9 cellular contexts compared by ENCODE assay signal in genomic region chr6:27297857-27298730, GRCh38. TPM values are rescaled to one million over a fixed set of nuclear protein-coding genes. Genes with fewer than 3 reads are reported as not detected.
DNase-seq lines count a peak whose midpoint lies in the region; ATAC-seq, FAIRE-seq and TF ChIP-seq lines count a peak whose summit lies in the region.
"Had no signal": no experiment of that assay in that cellular context is flagged by ENCODE, and none has a peak within 500 bp of the region (broad histone marks: within the 10 kb centered on the region; RNA-seq: fewer than 3 reads in every experiment).

No MANE protein-coding gene starts in this region.

- CTCF ChIA-PET in HepG2 (lab: Yijun Ruan, JAX; ENCODE audit: low intra/inter-chr PET ratio, low total read pairs), result no interaction called here
- CTCF ChIA-PET in endothelial cell of umbilical vein (lab: Charles Lee), result interaction anchor here (0.6 to 1.0 kb wide), 2 partner anchors 70 to 151 kb away, joined by 3 read pairs; a partner anchor contains a TSS

- peaks cover 0 to 8% of the 10 kb centered on the region in 2 donors for H3K36me3 Mint-ChIP-seq in stimulated activated naive B cell treated with anti-CD40 and anti-IgM and Interleukin-4, amounts not matched to agents 10 μg/mL and 1 μg/mL and 100 μg/mL, for 72 hours

- H3K27ac ChIP-seq in HepG2 (ENCODE audit: extremely low read length, insufficient read depth, low read length), result no peak overlapping the region
- no peak overlapping the region for H3K27ac ChIP-seq in right lobe of liver
- no peak overlapping the region for H3K27ac ChIP-seq in OCI-LY3 (ENCODE audit: low read length)
- no peak overlapping the region for H3K27ac ChIP-seq in endothelial cell of umbilical vein (ENCODE audit: insufficient read depth, low read depth, low read length)

- dilution Hi-C loops in endothelial cell of umbilical vein (cut with MboI; ENCODE audit: extremely low pct_ligation_motif_present, low sequenced_read_pairs), result no loop called here

- H4K20me1 ChIP-seq in HepG2 (ENCODE audit: insufficient read depth, low read length) (no peaks in the 10 kb centered on the region), OCI-LY3 (ENCODE audit: insufficient read depth, low read length) (no peaks in the 10 kb centered on the region), endothelial cell of umbilical vein (replicated peaks; ENCODE audit: control insufficient read depth, extremely low read depth, insufficient read depth, low read length) (no peaks in the 10 kb centered on the region)

- TF ChIP-seq RAD21 in HepG2 (CRISPR knock-in tag; IDR thresholded peaks at IDR 0.05), result no peak

- no peak for TF ChIP-seq CTCF in HepG2 (CRISPR knock-in tag; IDR thresholded peaks at IDR 0.05)
- no peak for TF ChIP-seq CTCF in right lobe of liver (IDR thresholded peaks at IDR 0.05)
- TF ChIP-seq CTCF in OCI-LY3 (IDR thresholded peaks at IDR 0.05; ENCODE audit: low read depth, low read length), result no peak
- TF ChIP-seq CTCF in endothelial cell of umbilical vein (IDR thresholded peaks at IDR 0.05; ENCODE audit: extremely low read depth in 1 of 2, insufficient read depth in 1 of 2, low read depth in 1 of 2, low read length in 2 of 2), result no peak

- no peaks in the 10 kb centered on the region for H3K9me3 ChIP-seq in HepG2 (ENCODE audit: low read length)
- no peaks in the 10 kb centered on the region for H3K9me3 ChIP-seq in right lobe of liver
- no peaks in the 10 kb centered on the region for H3K9me3 ChIP-seq in OCI-LY3 (ENCODE audit: insufficient read depth, low read length)
- H3K9me3 ChIP-seq in endothelial cell of umbilical vein (replicated peaks; ENCODE audit: control insufficient read depth, insufficient read depth, low read length), result no peaks in the 10 kb centered on the region

- peaks cover 55% of the 10 kb centered on the region for H3K4me1 ChIP-seq in HepG2 (ENCODE audit: insufficient read depth, low read length)
- H3K4me1 ChIP-seq in right lobe of liver, result no peaks in the 10 kb centered on the region
- H3K4me1 ChIP-seq in OCI-LY3 (ENCODE audit: low read length), result no peaks in the 10 kb centered on the region
- peaks cover 17% of the 10 kb centered on the region for H3K4me1 ChIP-seq in endothelial cell of umbilical vein (ENCODE audit: control insufficient read depth, extremely low read depth, insufficient read depth, low read length)

- peak overlapping the region; percentile 48 for H3K27ac Mint-ChIP-seq in stimulated activated naive B cell treated with anti-CD40 and anti-IgM and Interleukin-4, amounts not matched to agents 10 μg/mL and 1 μg/mL and 100 μg/mL, for 72 hours

- TF ChIP-seq EP300 in HepG2 (IDR thresholded peaks at IDR 0.05; ENCODE audit: low read depth in 2 of 2, low read length in 2 of 2), result no peak
- no peak for TF ChIP-seq EP300 in HepG2 (CRISPR knock-in tag; IDR thresholded peaks at IDR 0.05; ENCODE audit: borderline replicate concordance)

- H3K9ac ChIP-seq in HepG2 (ENCODE audit: insufficient read depth, low read depth, low read length) (no peak overlapping the region), OCI-LY3 (ENCODE audit: low read length) (no peak overlapping the region), endothelial cell of umbilical vein (replicated peaks; ENCODE audit: extremely low read depth, insufficient read depth, low read length) (no peak overlapping the region)

- H3K4me3 ChIP-seq in HepG2 (replicated peaks in 1 of 3; ENCODE audit: insufficient read depth in 1 of 3, low read depth in 2 of 3, low read length in 3 of 3), result peak overlapping the region in 2 of 3 experiments; percentile 15 to 63; a peak in 1 of 6 replicates
- H3K4me3 ChIP-seq in right lobe of liver, result no peak overlapping the region
- H3K4me3 ChIP-seq in OCI-LY3 (ENCODE audit: low read length), result no peak overlapping the region
- no peak overlapping the region for H3K4me3 ChIP-seq in endothelial cell of umbilical vein (replicated peaks in 1 of 3; ENCODE audit: insufficient read depth in 1 of 3, low read depth in 1 of 3, low read length in 3 of 3)

- no peaks in the 10 kb centered on the region for H3K9me1 ChIP-seq in endothelial cell of umbilical vein (replicated peaks; ENCODE audit: control insufficient read depth, extremely low read depth, insufficient read depth, low read length)

- BruUV-seq in HepG2 (replicated peaks; lab: Mats Ljungman, UMichigan), result no TSS peak
- BruUV-seq in endothelial cell of umbilical vein (replicated peaks; lab: Mats Ljungman, UMichigan), result no TSS peak

- H2AFZ ChIP-seq in HepG2 (ENCODE audit: low read length) (no peak overlapping the region), OCI-LY3 (ENCODE audit: low read depth, low read length) (no peak overlapping the region), endothelial cell of umbilical vein (ENCODE audit: low read depth, low read length) (no peak overlapping the region)

- H3K4me2 ChIP-seq in HepG2 (ENCODE audit: low read depth, low read length) (peak overlapping the region; percentile 94), OCI-LY3 (ENCODE audit: low read length) (0 out of 2 replicates have a peak overlapping the region, but pooled peaks have one; percentile 12), endothelial cell of umbilical vein (ENCODE audit: insufficient read depth, low read length) (peak overlapping the region; percentile 98)

- H3K27me3 ChIP-seq in HepG2 (ENCODE audit: control insufficient read depth in 1 of 2, insufficient read depth in 2 of 2, low read length in 2 of 2), result peaks cover 0 to 13% of the 10 kb centered on the region in 2 experiments; a peak in 1 of 5 replicates
- peaks cover 6 to 37% of the 10 kb centered on the region in 2 donors for H3K27me3 ChIP-seq in right lobe of liver
- no peaks in the 10 kb centered on the region for H3K27me3 ChIP-seq in OCI-LY3 (ENCODE audit: low read depth, low read length)
- peaks cover 5 to 11% of the 10 kb centered on the region in 2 experiments for H3K27me3 ChIP-seq in endothelial cell of umbilical vein (ENCODE audit: control insufficient read depth in 2 of 2, insufficient read depth in 2 of 2, low read length in 2 of 2)

- POLR2A ChIA-PET in HepG2 (lab: Yijun Ruan, JAX) (no interaction called here), endothelial cell of umbilical vein (lab: Charles Lee) (no interaction called here)

- peaks cover 68 to 89% of the 10 kb centered on the region in 2 donors for H3K27me3 Mint-ChIP-seq in stimulated activated naive B cell treated with anti-CD40 and anti-IgM and Interleukin-4, amounts not matched to agents 10 μg/mL and 1 μg/mL and 100 μg/mL, for 72 hours

- no peak overlapping the region for H3K4me3 Mint-ChIP-seq in stimulated activated naive B cell treated with anti-CD40 and anti-IgM and Interleukin-4, amounts not matched to agents 10 μg/mL and 1 μg/mL and 100 μg/mL, for 72 hours

- ATAC-seq in HepG2, result no peak
- no peak for ATAC-seq in right lobe of liver
- no peak for ATAC-seq in stimulated activated naive B cell treated with anti-CD40 and anti-IgM and Interleukin-4, amounts not matched to agents 10 μg/mL and 1 μg/mL and 100 μg/mL, for 72 hours (replicated peaks)
- ATAC-seq in GM21360 (IDR thresholded peaks at IDR 0.05; ENCODE audit: unreplicated experiment), result no peak
- ATAC-seq: Right ventricle myocardium inferior had no signal

- FAIRE-seq in HepG2 (lab: Jason Lieb, UNC) (no peak), endothelial cell of umbilical vein (lab: Jason Lieb, UNC) (no peak)

- H3K79me2 ChIP-seq in HepG2 (ENCODE audit: insufficient read depth, low read length) (no peaks in the 10 kb centered on the region), OCI-LY3 (ENCODE audit: low read length) (no peaks in the 10 kb centered on the region), endothelial cell of umbilical vein (ENCODE audit: control insufficient read depth, insufficient read depth, low read length) (no peaks in the 10 kb centered on the region)

- in situ Hi-C loops in HepG2 (cut with HindIII; ENCODE audit: extremely low pct_ligation_motif_present, low pct_unique_long_range_greater_than_20kb), result no loop called here

- peaks cover 0 to 4% of the 10 kb centered on the region in 2 donors for H3K4me1 Mint-ChIP-seq in stimulated activated naive B cell treated with anti-CD40 and anti-IgM and Interleukin-4, amounts not matched to agents 10 μg/mL and 1 μg/mL and 100 μg/mL, for 72 hours

- WGBS in HepG2 (ENCODE audit: low lambda C conversion rate), result 20% methylated on average over 22 of the region's 22 CpGs
- whole genome bisulfite sequencing in right lobe of liver (ENCODE audit: insufficient coverage, low coverage, low lambda C conversion rate, missing lambda C conversion rate), result 17% methylated on average over 22 of the region's 22 CpGs

- H3K36me3 ChIP-seq in HepG2 (replicated peaks in 1 of 2; ENCODE audit: control insufficient read depth in 1 of 2, insufficient read depth in 2 of 2, low read length in 2 of 2), result no peaks in the 10 kb centered on the region
- H3K36me3 ChIP-seq in right lobe of liver, result no peaks in the 10 kb centered on the region
- no peaks in the 10 kb centered on the region for H3K36me3 ChIP-seq in OCI-LY3 (replicated peaks; ENCODE audit: low read depth, low read length)
- H3K36me3 ChIP-seq in endothelial cell of umbilical vein (ENCODE audit: control insufficient read depth in 2 of 2, extremely low read depth in 1 of 2, insufficient read depth in 2 of 2, low read length in 2 of 2), result no peaks in the 10 kb centered on the region

- intact Hi-C loops in HepG2 (cut with micrococcal nuclease; ENCODE audit: unreplicated experiment), result loop anchor here (5.0 kb wide), 1 partner anchor 111 kb away; no protein-coding TSS in a partner anchor
- intact Hi-C loops in right lobe of liver (cut with DNase I), result no loop called here
- intact Hi-C loops in endothelial cell of umbilical vein (cut with micrococcal nuclease), result loop anchor here (5.0 to 10.0 kb wide), 5 partner anchors 111 to 457 kb away; no protein-coding TSS in a partner anchor

- peaks cover 12 to 23% of the 10 kb centered on the region in 2 donors for H3K9me3 Mint-ChIP-seq in stimulated activated naive B cell treated with anti-CD40 and anti-IgM and Interleukin-4, amounts not matched to agents 10 μg/mL and 1 μg/mL and 100 μg/mL, for 72 hours

- DNase-seq in HepG2 (ENCODE audit: low spot score), result peak; percentile 42
- DNase-seq in right lobe of liver, result no peak
- peak; percentile 37 for DNase-seq in endothelial cell of umbilical vein (ENCODE audit: low read depth, low spot score)
- no peak for DNase-seq in stimulated activated naive B cell treated with anti-CD40 and anti-IgM and Interleukin-4, amounts not matched to agents 10 μg/mL and 1 μg/mL and 100 μg/mL, for 72 hours
- no peak for DNase-seq in SIG-M5 (lab: John Stamatoyannopoulos, UW)
- DNase-seq in Kasumi-1 (lab: John Stamatoyannopoulos, UW), result no peak

- no peak for TF ChIP-seq POLR2A in HepG2 (IDR thresholded peaks at IDR 0.05; ENCODE audit: insufficient read depth in 1 of 2, low read depth in 2 of 2, low read length in 2 of 2)
- TF ChIP-seq POLR2A in right lobe of liver (IDR thresholded peaks at IDR 0.05), result no peak
- no peak for TF ChIP-seq POLR2A in endothelial cell of umbilical vein (IDR thresholded peaks at IDR 0.05; ENCODE audit: low read depth, low read length)

RNA-seq across cellular contexts. Expression of gene POM121L2, which starts 14.0 kb away (rescaled TPM):
- total RNA-seq in HepG2 (2016; rRNA removed; fragmentation: Illumina TruSeq; extraction: Trizol) (not detected in 2 replicates), right lobe of liver (not detected), endothelial cell of umbilical vein (not detected in 2 replicates)
- not detected in 2 replicates for total RNA-seq in HepG2 (2016; cell fraction: cytosol; rRNA removed; fragmentation: Illumina TruSeq; extraction: Trizol; ENCODE audit: low read depth)
- total RNA-seq in HepG2 (2016; cell fraction: insoluble cytoplasmic fraction; rRNA removed; fragmentation: Illumina TruSeq; extraction: Trizol), result not detected in 2 replicates
- not detected in 2 replicates for total RNA-seq in HepG2 (2016; cell fraction: membrane; rRNA removed; fragmentation: Illumina TruSeq; extraction: Trizol)
- not detected in 2 replicates for total RNA-seq in HepG2 (2016; cell fraction: nucleus; rRNA removed; fragmentation: Illumina TruSeq; extraction: Trizol)
- polyA plus RNA-seq in HepG2 (2011; rRNA removed) (0.01 TPM in 1 of 2 replicates, not detected in the other), endothelial cell of umbilical vein (not detected in 2 replicates)
- not detected in 2 replicates for polyA plus RNA-seq in HepG2 (2011; cell fraction: cytosol; rRNA removed)
- polyA plus RNA-seq in HepG2 (2011; cell fraction: nucleus; rRNA removed), result not detected in 2 replicates
- polyA plus RNA-seq in HepG2 (2012), result not detected in 2 replicates
- not detected in 2 replicates for polyA plus RNA-seq in HepG2 (2016; cell fraction: cytosol; fragmentation: Illumina TruSeq; extraction: Trizol; ENCODE audit: low read depth)
- not detected in 2 replicates for polyA plus RNA-seq in HepG2 (2016; cell fraction: insoluble cytoplasmic fraction; fragmentation: Illumina TruSeq; extraction: Trizol; ENCODE audit: low read depth)
- polyA plus RNA-seq in HepG2 (2016; cell fraction: membrane; fragmentation: Illumina TruSeq; extraction: Trizol; ENCODE audit: low read depth), result not detected in 2 replicates
- polyA plus RNA-seq in HepG2 (2016; cell fraction: nucleus; fragmentation: Illumina TruSeq; extraction: Trizol; ENCODE audit: insufficient read depth, low read depth), result not detected in 2 replicates
- not detected in 2 replicates for polyA minus RNA-seq in HepG2 (2011; rRNA and poly(A)+ RNA removed; ENCODE audit: low replicate concordance)
- not detected in 2 replicates for polyA minus RNA-seq in HepG2 (2011; cell fraction: cytosol; rRNA and poly(A)+ RNA removed)
- not detected in 2 replicates for polyA minus RNA-seq in HepG2 (2011; cell fraction: nucleus; rRNA and poly(A)+ RNA removed)
- not detected in 2 replicates for polyA plus RNA-seq in endothelial cell of umbilical vein (2011; cell fraction: cytosol; rRNA removed)
- not detected in 2 replicates for polyA plus RNA-seq in endothelial cell of umbilical vein (2011; cell fraction: nucleus; rRNA removed)
- polyA plus RNA-seq in endothelial cell of umbilical vein (2012), result not detected in 2 replicates
- polyA minus RNA-seq in endothelial cell of umbilical vein, result not detected in 2 replicates
- not detected for polyA minus RNA-seq in endothelial cell of umbilical vein (2011; cell fraction: cytosol; rRNA and poly(A)+ RNA removed)
- polyA minus RNA-seq in endothelial cell of umbilical vein (2011; cell fraction: nucleus; rRNA and poly(A)+ RNA removed), result not detected in 2 replicates
- total RNA-seq: Right ventricle myocardium inferior had no signal

RNA-seq across cellular contexts. Expression of gene PRSS16, which starts 50.6 kb away (rescaled TPM):
- total RNA-seq in HepG2 (2016; rRNA removed; fragmentation: Illumina TruSeq; extraction: Trizol) (not detected in 2 replicates), right lobe of liver (under 1 TPM in 2 of 6 experiments, not detected in 4; 0.29 to 0.37 TPM), endothelial cell of umbilical vein (not detected in 2 replicates)
- not detected in 2 replicates for total RNA-seq in HepG2 (2016; cell fraction: cytosol; rRNA removed; fragmentation: Illumina TruSeq; extraction: Trizol; ENCODE audit: low read depth)
- total RNA-seq in HepG2 (2016; cell fraction: insoluble cytoplasmic fraction; rRNA removed; fragmentation: Illumina TruSeq; extraction: Trizol), result not detected in 2 replicates
- total RNA-seq in HepG2 (2016; cell fraction: membrane; rRNA removed; fragmentation: Illumina TruSeq; extraction: Trizol), result not detected in 2 replicates
- not detected in 2 replicates for total RNA-seq in HepG2 (2016; cell fraction: nucleus; rRNA removed; fragmentation: Illumina TruSeq; extraction: Trizol)
- polyA plus RNA-seq in HepG2 (2011; rRNA removed) (not detected in 2 replicates), endothelial cell of umbilical vein (not detected in 2 replicates)
- not detected in 2 replicates for polyA plus RNA-seq in HepG2 (2011; cell fraction: cytosol; rRNA removed)
- not detected in 2 replicates for polyA plus RNA-seq in HepG2 (2011; cell fraction: nucleus; rRNA removed)
- polyA plus RNA-seq in HepG2 (2012), result not detected in 2 replicates
- not detected in 2 replicates for polyA plus RNA-seq in HepG2 (2016; cell fraction: cytosol; fragmentation: Illumina TruSeq; extraction: Trizol; ENCODE audit: low read depth)
- not detected in 2 replicates for polyA plus RNA-seq in HepG2 (2016; cell fraction: insoluble cytoplasmic fraction; fragmentation: Illumina TruSeq; extraction: Trizol; ENCODE audit: low read depth)
- polyA plus RNA-seq in HepG2 (2016; cell fraction: membrane; fragmentation: Illumina TruSeq; extraction: Trizol; ENCODE audit: low read depth), result not detected in 2 replicates
- not detected in 2 replicates for polyA plus RNA-seq in HepG2 (2016; cell fraction: nucleus; fragmentation: Illumina TruSeq; extraction: Trizol; ENCODE audit: insufficient read depth, low read depth)
- polyA minus RNA-seq in HepG2 (2011; rRNA and poly(A)+ RNA removed; ENCODE audit: low replicate concordance), result 0.26 and 1.4 TPM in 2 replicates
- not detected in 2 replicates for polyA minus RNA-seq in HepG2 (2011; cell fraction: cytosol; rRNA and poly(A)+ RNA removed)
- not detected in 2 replicates for polyA minus RNA-seq in HepG2 (2011; cell fraction: nucleus; rRNA and poly(A)+ RNA removed)
- polyA plus RNA-seq in endothelial cell of umbilical vein (2011; cell fraction: cytosol; rRNA removed), result not detected in 2 replicates
- 0.16 TPM in 1 of 2 replicates, not detected in the other for polyA plus RNA-seq in endothelial cell of umbilical vein (2011; cell fraction: nucleus; rRNA removed)
- polyA plus RNA-seq in endothelial cell of umbilical vein (2012), result not detected in 2 replicates
- polyA minus RNA-seq in endothelial cell of umbilical vein, result 1.3 TPM in 1 of 2 replicates, not detected in the other
- polyA minus RNA-seq in endothelial cell of umbilical vein (2011; cell fraction: cytosol; rRNA and poly(A)+ RNA removed), result 0.72 TPM
- not detected in 2 replicates for polyA minus RNA-seq in endothelial cell of umbilical vein (2011; cell fraction: nucleus; rRNA and poly(A)+ RNA removed)

Comparison
In these comparisons a context has a peak if more than half of its experiments do, and no peak if none do; other contexts are left out.
1. DNase-seq: peak in HepG2 (single experiment) and endothelial cell of umbilical vein (single experiment); none in right lobe of liver (0 of 3), stimulated activated naive B cell treated with anti-CD40 and anti-IgM and Interleukin-4, amounts not matched to agents 10 μg/mL and 1 μg/mL and 100 μg/mL, for 72 hours (single experiment), SIG-M5 (single experiment) and Kasumi-1 (0 of 2).
2. H3K4me3 ChIP-seq: peak in HepG2 (2 of 3); none in right lobe of liver (0 of 3), OCI-LY3 (single experiment) and endothelial cell of umbilical vein (0 of 3).
3. intact Hi-C loops: an anchor here in HepG2 (5.0 kb wide) and endothelial cell of umbilical vein (5.0 to 10.0 kb wide); none called in right lobe of liver.
4. H3K4me2 ChIP-seq: peak in every context shown above with its lines; median percentile 98 in endothelial cell of umbilical vein; 94 in HepG2; 12 in OCI-LY3.